Comparison of ENCODE assay signal across 2 cellular contexts in genomic region chr7:110317699-110318265, GRCh38.
A peak's percentile ranks its signal among the peaks of the same experiment; 100 is the strongest.
TF ChIP-seq lines count a peak whose summit lies in the region.

No MANE protein-coding gene starts in this region.

TF ChIP-seq in GM23338, 12 proteins besides CTCF, POLR2A, EP300 and RAD21 (continued from another document):
- TF ChIP-seq CREB1 (CRISPR knock-in tag; IDR thresholded peaks at IDR 0.05; ENCODE audit: low read depth) (no peak), ZNF114 (CRISPR knock-in tag; IDR thresholded peaks at IDR 0.05) (no peak), STAT1 (IDR thresholded peaks at IDR 0.05; ENCODE audit: unreplicated experiment) (no peak), JUNB (IDR thresholded peaks at IDR 0.05; ENCODE audit: unreplicated experiment) (no peak), EZH2phosphoT487 (IDR thresholded peaks at IDR 0.05; ENCODE audit: unreplicated experiment) (no peak), POLR2AphosphoS5 (IDR thresholded peaks at IDR 0.05; ENCODE audit: low read depth) (no peak), EZH2 (IDR thresholded peaks at IDR 0.05; ENCODE audit: low read depth, unreplicated experiment) (no peak), REST (IDR thresholded peaks at IDR 0.05; ENCODE audit: unreplicated experiment) (no peak)
- TF ChIP-seq, protein P1, sequence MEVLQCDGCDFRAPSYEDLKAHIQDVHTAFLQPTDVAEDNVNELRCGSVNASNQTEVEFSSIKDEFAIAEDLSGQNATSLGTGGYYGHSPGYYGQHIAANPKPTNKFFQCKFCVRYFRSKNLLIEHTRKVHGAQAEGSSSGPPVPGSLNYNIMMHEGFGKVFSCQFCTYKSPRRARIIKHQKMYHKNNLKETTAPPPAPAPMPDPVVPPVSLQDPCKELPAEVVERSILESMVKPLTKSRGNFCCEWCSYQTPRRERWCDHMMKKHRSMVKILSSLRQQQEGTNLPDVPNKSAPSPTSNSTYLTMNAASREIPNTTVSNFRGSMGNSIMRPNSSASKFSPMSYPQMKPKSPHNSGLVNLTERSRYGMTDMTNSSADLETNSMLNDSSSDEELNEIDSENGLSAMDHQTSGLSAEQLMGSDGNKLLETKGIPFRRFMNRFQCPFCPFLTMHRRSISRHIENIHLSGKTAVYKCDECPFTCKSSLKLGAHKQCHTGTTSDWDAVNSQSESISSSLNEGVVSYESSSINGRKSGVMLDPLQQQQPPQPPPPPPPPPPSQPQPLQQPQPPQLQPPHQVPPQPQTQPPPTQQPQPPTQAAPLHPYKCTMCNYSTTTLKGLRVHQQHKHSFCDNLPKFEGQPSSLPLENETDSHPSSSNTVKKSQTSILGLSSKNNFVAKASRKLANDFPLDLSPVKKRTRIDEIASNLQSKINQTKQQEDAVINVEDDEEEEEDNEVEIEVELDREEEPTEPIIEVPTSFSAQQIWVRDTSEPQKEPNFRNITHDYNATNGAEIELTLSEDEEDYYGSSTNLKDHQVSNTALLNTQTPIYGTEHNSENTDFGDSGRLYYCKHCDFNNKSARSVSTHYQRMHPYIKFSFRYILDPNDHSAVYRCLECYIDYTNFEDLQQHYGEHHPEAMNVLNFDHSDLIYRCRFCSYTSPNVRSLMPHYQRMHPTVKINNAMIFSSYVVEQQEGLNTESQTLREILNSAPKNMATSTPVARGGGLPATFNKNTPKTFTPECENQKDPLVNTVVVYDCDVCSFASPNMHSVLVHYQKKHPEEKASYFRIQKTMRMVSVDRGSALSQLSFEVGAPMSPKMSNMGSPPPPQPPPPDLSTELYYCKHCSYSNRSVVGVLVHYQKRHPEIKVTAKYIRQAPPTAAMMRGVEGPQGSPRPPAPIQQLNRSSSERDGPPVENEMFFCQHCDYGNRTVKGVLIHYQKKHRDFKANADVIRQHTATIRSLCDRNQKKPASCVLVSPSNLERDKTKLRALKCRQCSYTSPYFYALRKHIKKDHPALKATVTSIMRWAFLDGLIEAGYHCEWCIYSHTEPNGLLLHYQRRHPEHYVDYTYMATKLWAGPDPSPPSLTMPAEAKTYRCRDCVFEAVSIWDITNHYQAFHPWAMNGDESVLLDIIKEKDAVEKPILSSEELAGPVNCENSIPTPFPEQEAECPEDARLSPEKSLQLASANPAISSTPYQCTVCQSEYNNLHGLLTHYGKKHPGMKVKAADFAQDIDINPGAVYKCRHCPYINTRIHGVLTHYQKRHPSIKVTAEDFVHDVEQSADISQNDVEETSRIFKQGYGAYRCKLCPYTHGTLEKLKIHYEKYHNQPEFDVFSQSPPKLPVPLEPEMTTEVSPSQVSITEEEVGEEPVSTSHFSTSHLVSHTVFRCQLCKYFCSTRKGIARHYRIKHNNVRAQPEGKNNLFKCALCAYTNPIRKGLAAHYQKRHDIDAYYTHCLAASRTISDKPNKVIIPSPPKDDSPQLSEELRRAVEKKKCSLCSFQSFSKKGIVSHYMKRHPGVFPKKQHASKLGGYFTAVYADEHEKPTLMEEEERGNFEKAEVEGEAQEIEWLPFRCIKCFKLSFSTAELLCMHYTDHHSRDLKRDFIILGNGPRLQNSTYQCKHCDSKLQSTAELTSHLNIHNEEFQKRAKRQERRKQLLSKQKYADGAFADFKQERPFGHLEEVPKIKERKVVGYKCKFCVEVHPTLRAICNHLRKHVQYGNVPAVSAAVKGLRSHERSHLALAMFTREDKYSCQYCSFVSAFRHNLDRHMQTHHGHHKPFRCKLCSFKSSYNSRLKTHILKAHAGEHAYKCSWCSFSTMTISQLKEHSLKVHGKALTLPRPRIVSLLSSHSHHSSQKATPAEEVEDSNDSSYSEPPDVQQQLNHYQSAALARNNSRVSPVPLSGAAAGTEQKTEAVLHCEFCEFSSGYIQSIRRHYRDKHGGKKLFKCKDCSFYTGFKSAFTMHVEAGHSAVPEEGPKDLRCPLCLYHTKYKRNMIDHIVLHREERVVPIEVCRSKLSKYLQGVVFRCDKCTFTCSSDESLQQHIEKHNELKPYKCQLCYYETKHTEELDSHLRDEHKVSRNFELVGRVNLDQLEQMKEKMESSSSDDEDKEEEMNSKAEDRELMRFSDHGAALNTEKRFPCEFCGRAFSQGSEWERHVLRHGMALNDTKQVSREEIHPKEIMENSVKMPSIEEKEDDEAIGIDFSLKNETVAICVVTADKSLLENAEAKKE (CRISPR knock-in tag; IDR thresholded peaks at IDR 0.05) = no peak
- TF ChIP-seq, protein P2, sequence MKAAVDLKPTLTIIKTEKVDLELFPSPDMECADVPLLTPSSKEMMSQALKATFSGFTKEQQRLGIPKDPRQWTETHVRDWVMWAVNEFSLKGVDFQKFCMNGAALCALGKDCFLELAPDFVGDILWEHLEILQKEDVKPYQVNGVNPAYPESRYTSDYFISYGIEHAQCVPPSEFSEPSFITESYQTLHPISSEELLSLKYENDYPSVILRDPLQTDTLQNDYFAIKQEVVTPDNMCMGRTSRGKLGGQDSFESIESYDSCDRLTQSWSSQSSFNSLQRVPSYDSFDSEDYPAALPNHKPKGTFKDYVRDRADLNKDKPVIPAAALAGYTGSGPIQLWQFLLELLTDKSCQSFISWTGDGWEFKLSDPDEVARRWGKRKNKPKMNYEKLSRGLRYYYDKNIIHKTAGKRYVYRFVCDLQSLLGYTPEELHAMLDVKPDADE (IDR thresholded peaks at IDR 0.05) = no peak

TF ChIP-seq in endothelial cell of umbilical vein, 7 proteins besides CTCF, POLR2A, EP300 and RAD21 (continued from another document):
- peak; percentile 95 for TF ChIP-seq POLR2AphosphoS5 (IDR thresholded peaks at IDR 0.05; ENCODE audit: insufficient read depth, low read depth, low read length)
- peak; percentile 97 for TF ChIP-seq FOS (IDR thresholded peaks at IDR 0.05; ENCODE audit: borderline replicate concordance, insufficient read depth, low read length)
- TF ChIP-seq, protein P3, sequence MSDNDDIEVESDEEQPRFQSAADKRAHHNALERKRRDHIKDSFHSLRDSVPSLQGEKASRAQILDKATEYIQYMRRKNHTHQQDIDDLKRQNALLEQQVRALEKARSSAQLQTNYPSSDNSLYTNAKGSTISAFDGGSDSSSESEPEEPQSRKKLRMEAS (IDR thresholded peaks at IDR 0.05; ENCODE audit: insufficient read depth, insufficient read length) = no peak
- TF ChIP-seq MYC (IDR thresholded peaks at IDR 0.05; ENCODE audit: low read depth, low read length) = no peak
- no peak for TF ChIP-seq EZH2 (IDR thresholded peaks at IDR 0.05; ENCODE audit: borderline replicate concordance, low read depth, low read length, severe bottlenecking)
- peak; percentile 94 for TF ChIP-seq GATA2 (IDR thresholded peaks at IDR 0.05; ENCODE audit: insufficient read depth, insufficient read length, low read depth, low read length)
